15 cellular contexts compared by ENCODE assay signal in genomic region chr1:60063561-60063960, GRCh38. TPM values are rescaled to one million over a fixed set of nuclear protein-coding genes. Genes with fewer than 3 reads are reported as not detected.
DNase-seq lines count a peak whose midpoint lies in the region; ATAC-seq and TF ChIP-seq lines count a peak whose summit lies in the region.
"Had no signal": no experiment of that assay in that cellular context is flagged by ENCODE, and none has a peak within 500 bp of the region (broad histone marks: within the 10 kb centered on the region; RNA-seq: fewer than 3 reads in every experiment).

No MANE protein-coding gene starts in this region.

- POLR2A ChIA-PET in activated CD4-positive, alpha-beta T cell treated with anti-CD3 and anti-CD28 coated beads for 36 hours (lab: Charles Lee), result no interaction called here

- no peak overlapping the region for H2BK20ac ChIP-seq in H9 (ENCODE audit: low read depth, low read length, poor library complexity, severe bottlenecking)

- no peak overlapping the region for H3K4me2 ChIP-seq in H9 (ENCODE audit: insufficient read depth, insufficient read length, low read length)
- H3K4me2 ChIP-seq: BLaER1 had no signal

- no peak overlapping the region for H3K27ac ChIP-seq in H9 (ENCODE audit: insufficient read length, low read depth, low read length)
- H3K27ac ChIP-seq: BLaER1 had no signal

- H3K23me2 ChIP-seq in H9 (ENCODE audit: insufficient read length, low read depth, low read length, poor library complexity, severe bottlenecking), result no peaks in the 10 kb centered on the region

- H3K56ac ChIP-seq in H9 (ENCODE audit: insufficient read length, low read depth, low read length), result no peak overlapping the region

- no peaks in the 10 kb centered on the region for H3K4me1 ChIP-seq in H9 (ENCODE audit: insufficient read depth, low read length)
- H3K4me1 ChIP-seq: BLaER1, Caco-2 had no signal

- H4K8ac ChIP-seq in H9 (replicated peaks; ENCODE audit: insufficient read length, low read depth, low read length), result no peak overlapping the region

- no peaks in the 10 kb centered on the region for H4K20me1 ChIP-seq in H9 (ENCODE audit: control insufficient read depth, insufficient read depth, insufficient read length)
- H4K20me1 ChIP-seq: BLaER1 had no signal

- no peaks in the 10 kb centered on the region for H3K9me3 ChIP-seq in H9 (ENCODE audit: control insufficient read depth, low read depth, low read length)
- H3K9me3 ChIP-seq: Caco-2 had no signal

- H3K27me3 ChIP-seq in H9 (ENCODE audit: insufficient read depth, low read length), result no peaks in the 10 kb centered on the region
- H3K27me3 ChIP-seq: BLaER1 had no signal

- H2AFZ ChIP-seq in H9 (ENCODE audit: low read length), result no peak overlapping the region

- no peak overlapping the region for H4K5ac ChIP-seq in H9 (ENCODE audit: insufficient read length, low read depth, low read length)

- H2BK120ac ChIP-seq in H9 (ENCODE audit: low read depth, low read length, poor library complexity, severe bottlenecking), result no peak overlapping the region

- H2BK12ac ChIP-seq in H9 (ENCODE audit: insufficient read length, low read depth, low read length), result no peak overlapping the region

- H3K23ac ChIP-seq in H9 (ENCODE audit: insufficient read length, low read depth, low read length), result no peak overlapping the region

- CTCF ChIA-PET in activated CD4-positive, alpha-beta T cell treated with anti-CD3 and anti-CD28 coated beads for 36 hours (lab: Charles Lee), result no interaction called here

- WGBS in H9 (ENCODE audit: extremely low coverage, insufficient read length, low lambda C conversion rate), result no CpG with 5 or more reads among the region's 4 CpGs

- H3T11ph ChIP-seq in H9 (ENCODE audit: low read length), result no peak overlapping the region

- no peak overlapping the region for H2BK15ac ChIP-seq in H9 (ENCODE audit: low read depth, low read length)

- no peak overlapping the region for H3K4me3 Mint-ChIP-seq in activated CD4-positive, alpha-beta T cell treated with anti-CD3 and anti-CD28 coated beads for 36 hours
- no peak overlapping the region for H3K4me3 Mint-ChIP-seq in H9
- no peak overlapping the region for H3K4me3 Mint-ChIP-seq in activated naive CD8-positive, alpha-beta T cell treated with anti-CD3 and anti-CD28 coated beads, Interleukin-2, amount 50 U/mL, for 24 hours
- H3K4me3 Mint-ChIP-seq in stimulated activated memory B cell treated with anti-CD40 and anti-IgM and Interleukin-4, amounts not matched to agents 10 μg/mL and 1 μg/mL and 100 μg/mL, for 72 hours, result no peak overlapping the region
- H3K4me3 Mint-ChIP-seq: CD8-positive, alpha-beta memory T cell had no signal

- no peak overlapping the region for H4K91ac ChIP-seq in H9 (ENCODE audit: insufficient read length, low read depth, low read length)

- peaks cover 1% of the 10 kb centered on the region for H3K9me3 Mint-ChIP-seq in activated CD4-positive, alpha-beta T cell treated with anti-CD3 and anti-CD28 coated beads for 36 hours (ENCODE audit: low read depth)
- peaks cover 0 to 3% of the 10 kb centered on the region in 2 experiments; a peak in 2 of 5 replicates for H3K9me3 Mint-ChIP-seq in H9
- H3K9me3 Mint-ChIP-seq in activated naive CD8-positive, alpha-beta T cell treated with anti-CD3 and anti-CD28 coated beads, Interleukin-2, amount 50 U/mL, for 24 hours, result no peaks in the 10 kb centered on the region
- H3K9me3 Mint-ChIP-seq in stimulated activated memory B cell treated with anti-CD40 and anti-IgM and Interleukin-4, amounts not matched to agents 10 μg/mL and 1 μg/mL and 100 μg/mL, for 72 hours, result peaks cover 2% of the 10 kb centered on the region
- H3K9me3 Mint-ChIP-seq: CD8-positive, alpha-beta memory T cell had no signal

- TF ChIP-seq CTCF in H9 (conservative IDR thresholded peaks at IDR 0.05), result no peak

- no peaks in the 10 kb centered on the region for H3K79me2 ChIP-seq in H9 (ENCODE audit: insufficient read depth, low read length)

- peaks cover 7% of the 10 kb centered on the region for H3K27me3 Mint-ChIP-seq in activated CD4-positive, alpha-beta T cell treated with anti-CD3 and anti-CD28 coated beads for 36 hours
- no peaks in the 10 kb centered on the region for H3K27me3 Mint-ChIP-seq in H9 (ENCODE audit: low read depth)
- H3K27me3 Mint-ChIP-seq in activated naive CD8-positive, alpha-beta T cell treated with anti-CD3 and anti-CD28 coated beads, Interleukin-2, amount 50 U/mL, for 24 hours, result peaks cover 7% of the 10 kb centered on the region
- H3K27me3 Mint-ChIP-seq in stimulated activated memory B cell treated with anti-CD40 and anti-IgM and Interleukin-4, amounts not matched to agents 10 μg/mL and 1 μg/mL and 100 μg/mL, for 72 hours, result no peaks in the 10 kb centered on the region

- no peak overlapping the region for H2AK5ac ChIP-seq in H9 (ENCODE audit: insufficient read length, low read length)

- no peak overlapping the region for H3K4ac ChIP-seq in H9 (ENCODE audit: low read depth, low read length)

- DNase-seq in activated CD4-positive, alpha-beta T cell treated with anti-CD3 and anti-CD28 coated beads for 36 hours, result peak; percentile 12
- DNase-seq in activated CD4-positive, alpha-beta T cell treated with anti-CD3 and anti-CD28 coated beads, Interleukin-2, amount 50 U/mL, for 1 hour, result no peak
- DNase-seq in H9, result no peak
- DNase-seq in activated naive CD8-positive, alpha-beta T cell treated with anti-CD3 and anti-CD28 coated beads, Interleukin-2, amount 50 U/mL, for 24 hours, result no peak
- DNase-seq in stimulated activated naive CD8-positive, alpha-beta T cell treated with anti-CD3 and anti-CD28 coated beads, Interleukin-15, Interleukin-2, amounts not matched to agents 100 U/mL and 50 U/mL, for 24 hours, result no peak
- no peak for DNase-seq in central memory CD4-positive, alpha-beta T cell
- DNase-seq: 8988T; AML-193; Caco-2; CD8-positive, alpha-beta memory T cell; DND-41; GDM1 had no signal

- no peaks in the 10 kb centered on the region for H3K36me3 Mint-ChIP-seq in activated CD4-positive, alpha-beta T cell treated with anti-CD3 and anti-CD28 coated beads for 36 hours (ENCODE audit: low read depth)
- no peaks in the 10 kb centered on the region for H3K36me3 Mint-ChIP-seq in H9 (ENCODE audit: insufficient read depth in 1 of 3, low read depth in 3 of 3)
- H3K36me3 Mint-ChIP-seq in activated naive CD8-positive, alpha-beta T cell treated with anti-CD3 and anti-CD28 coated beads, Interleukin-2, amount 50 U/mL, for 24 hours (ENCODE audit: low read depth), result no peaks in the 10 kb centered on the region
- H3K36me3 Mint-ChIP-seq in stimulated activated memory B cell treated with anti-CD40 and anti-IgM and Interleukin-4, amounts not matched to agents 10 μg/mL and 1 μg/mL and 100 μg/mL, for 72 hours, result no peaks in the 10 kb centered on the region
- H3K36me3 Mint-ChIP-seq: CD8-positive, alpha-beta memory T cell had no signal

- no peak overlapping the region for H3K27ac Mint-ChIP-seq in activated CD4-positive, alpha-beta T cell treated with anti-CD3 and anti-CD28 coated beads for 36 hours
- peak overlapping the region in 2 of 3 experiments; percentile 3 to 4; a peak in 3 of 7 replicates for H3K27ac Mint-ChIP-seq in H9
- H3K27ac Mint-ChIP-seq in activated naive CD8-positive, alpha-beta T cell treated with anti-CD3 and anti-CD28 coated beads, Interleukin-2, amount 50 U/mL, for 24 hours, result no peak overlapping the region
- no peak overlapping the region for H3K27ac Mint-ChIP-seq in stimulated activated memory B cell treated with anti-CD40 and anti-IgM and Interleukin-4, amounts not matched to agents 10 μg/mL and 1 μg/mL and 100 μg/mL, for 72 hours
- H3K27ac Mint-ChIP-seq: CD8-positive, alpha-beta memory T cell had no signal

- ATAC-seq in activated CD4-positive, alpha-beta T cell treated with anti-CD3 and anti-CD28 coated beads for 36 hours, result peak; percentile 55
- peak; percentile 28 for ATAC-seq in activated naive CD8-positive, alpha-beta T cell treated with anti-CD3 and anti-CD28 coated beads, Interleukin-2, amount 50 U/mL, for 24 hours
- ATAC-seq in stimulated activated naive CD8-positive, alpha-beta T cell treated with anti-CD3 and anti-CD28 coated beads, Interleukin-15, Interleukin-2, amounts not matched to agents 100 U/mL and 50 U/mL, for 24 hours, result peak; percentile 59
- no peak for ATAC-seq in stimulated activated memory B cell treated with anti-CD40 and anti-IgM and Interleukin-4, amounts not matched to agents 10 μg/mL and 1 μg/mL and 100 μg/mL, for 72 hours

- no peak overlapping the region for H2BK5ac ChIP-seq in H9 (ENCODE audit: insufficient read length, low read length)

- H3K18ac ChIP-seq in H9 (ENCODE audit: insufficient read length, low read depth, low read length), result no peak overlapping the region

- H3K79me1 ChIP-seq in H9 (ENCODE audit: insufficient read depth, low read depth, low read length, poor library complexity, severe bottlenecking), result no peaks in the 10 kb centered on the region

- no peaks in the 10 kb centered on the region for H3K4me1 Mint-ChIP-seq in activated CD4-positive, alpha-beta T cell treated with anti-CD3 and anti-CD28 coated beads for 36 hours
- peaks cover 17 to 22% of the 10 kb centered on the region in 2 experiments for H3K4me1 Mint-ChIP-seq in H9
- H3K4me1 Mint-ChIP-seq in activated naive CD8-positive, alpha-beta T cell treated with anti-CD3 and anti-CD28 coated beads, Interleukin-2, amount 50 U/mL, for 24 hours, result no peaks in the 10 kb centered on the region
- no peaks in the 10 kb centered on the region for H3K4me1 Mint-ChIP-seq in stimulated activated memory B cell treated with anti-CD40 and anti-IgM and Interleukin-4, amounts not matched to agents 10 μg/mL and 1 μg/mL and 100 μg/mL, for 72 hours
- H3K4me1 Mint-ChIP-seq: CD8-positive, alpha-beta memory T cell had no signal

- intact Hi-C loops in activated CD4-positive, alpha-beta T cell treated with anti-CD3 and anti-CD28 coated beads for 36 hours (cut with DNase I, micrococcal nuclease), result no loop called here

- H3K9ac ChIP-seq in H9 (ENCODE audit: extremely low read depth, insufficient read length, low read length), result no peak overlapping the region
- H3K9ac ChIP-seq: BLaER1 had no signal

- no peak overlapping the region for H3K14ac ChIP-seq in H9 (ENCODE audit: insufficient read depth, low read length)

RNA-seq across cellular contexts. Expression of gene C1orf87, which starts 10.0 kb away (rescaled TPM):
- not detected for total RNA-seq in activated CD4-positive, alpha-beta T cell treated with anti-CD3 and anti-CD28 coated beads for 36 hours
- 0.15 and 0.33 TPM in 2 replicates for total RNA-seq in H9 (2021)
- total RNA-seq: Caco-2; CD8-positive, alpha-beta memory T cell; HT-29 had no signal

Comparison
In these comparisons a context has a peak if more than half of its experiments do, and no peak if none do; other contexts are left out.
1. H3K27ac Mint-ChIP-seq: peak in H9 (2 of 3); none in activated CD4-positive, alpha-beta T cell treated with anti-CD3 and anti-CD28 coated beads for 36 hours (single experiment), activated naive CD8-positive, alpha-beta T cell treated with anti-CD3 and anti-CD28 coated beads, Interleukin-2, amount 50 U/mL, for 24 hours (single experiment) and stimulated activated memory B cell treated with anti-CD40 and anti-IgM and Interleukin-4, amounts not matched to agents 10 μg/mL and 1 μg/mL and 100 μg/mL, for 72 hours (single experiment).